Comparison of ENCODE assay signal across 10 cellular contexts in the genomic region with DNA sequence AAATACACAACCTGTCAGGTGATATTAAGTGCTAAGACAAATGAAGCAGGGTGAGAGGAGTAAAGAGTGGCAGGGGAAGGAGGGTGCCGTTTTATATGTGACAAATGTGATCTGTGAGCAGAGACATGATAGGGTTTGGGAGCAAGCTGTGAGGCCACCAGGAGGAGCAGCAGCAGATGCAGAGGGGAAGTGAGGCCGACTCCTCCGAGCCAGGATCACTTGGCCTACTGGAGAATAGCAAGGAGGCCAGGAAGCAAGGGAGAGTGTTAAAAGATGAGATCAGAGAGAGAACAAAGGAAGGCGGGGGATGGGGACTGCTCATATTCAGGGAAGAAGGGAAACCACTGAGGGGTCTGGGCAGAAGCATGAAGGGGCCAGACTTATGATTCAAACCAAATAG.
A peak's percentile ranks its signal among the peaks of the same experiment; 100 is the strongest.
DNase-seq lines count a peak whose midpoint lies in the region; ATAC-seq, FAIRE-seq and TF ChIP-seq lines count a peak whose summit lies in the region.
"Had no signal": no experiment of that assay in that cellular context is flagged by ENCODE, and none has a peak within 500 bp of the region (broad histone marks: within the 10 kb centered on the region; RNA-seq: fewer than 3 reads in every experiment).

No MANE protein-coding gene starts in this region.

- H3K9me3 Mint-ChIP-seq in type B pancreatic cell: no peaks in the 10 kb centered on the region
- H3K9me3 Mint-ChIP-seq: CD14-positive monocyte had no signal

- peaks cover 9% of the 10 kb centered on the region for H3K4me1 ChIP-seq in foreskin keratinocyte
- H3K4me1 ChIP-seq: tibial artery had no signal

- no peaks in the 10 kb centered on the region for H3K27me3 Mint-ChIP-seq in type B pancreatic cell

- peak overlapping the region; percentile 7 for H3K27ac Mint-ChIP-seq in type B pancreatic cell
- H3K27ac Mint-ChIP-seq: CD14-positive monocyte had no signal

- peak; percentile 37 for DNase-seq in NCI-H82 (lab: John Stamatoyannopoulos, UW)
- DNase-seq in NCI-H82 treated with DMSO at 0.1 percent for 48 hours (lab: John Stamatoyannopoulos, UW; ENCODE audit: unreplicated experiment): no peak
- DNase-seq in RCC 7860 (ENCODE audit: low spot score): peak; percentile 53
- peak in 1 of 2 donors; percentile 36 for DNase-seq in foreskin keratinocyte
- no peak for DNase-seq in type B pancreatic cell (ENCODE audit: extremely low spot score, unreplicated experiment)
- no peak for DNase-seq in NCI-H1105 (lab: John Stamatoyannopoulos, UW)
- DNase-seq in activated T-cell treated with anti-CD3 and anti-CD28 coated beads for 4 hours: no peak
- DNase-seq: tibial artery had no signal

- no peak overlapping the region for H3K27ac ChIP-seq in foreskin keratinocyte
- H3K27ac ChIP-seq: tibial artery had no signal

- ATAC-seq in foreskin keratinocyte (no peak), GM21447 (IDR thresholded peaks at IDR 0.05; ENCODE audit: unreplicated experiment) (no peak)

- no peaks in the 10 kb centered on the region for H3K27me3 ChIP-seq in foreskin keratinocyte
- H3K27me3 ChIP-seq: tibial artery had no signal

- FAIRE-seq in RCC 7860 (lab: Jason Lieb, UNC): no peak

- peaks cover 7% of the 10 kb centered on the region for H3K4me1 Mint-ChIP-seq in type B pancreatic cell (ENCODE audit: unreplicated experiment)
- H3K4me1 Mint-ChIP-seq: CD14-positive monocyte had no signal

- peak; percentile 58 for TF ChIP-seq CTCF in foreskin keratinocyte (conservative IDR thresholded peaks at IDR 0.05)
- peak; percentile 47 for TF ChIP-seq CTCF in type B pancreatic cell (conservative IDR thresholded peaks at IDR 0.05)

- no peak overlapping the region for H3K4me3 Mint-ChIP-seq in type B pancreatic cell
- H3K4me3 Mint-ChIP-seq: CD14-positive monocyte had no signal

- peaks cover 10% of the 10 kb centered on the region for H3K36me3 Mint-ChIP-seq in type B pancreatic cell

Comparison
In these comparisons a context has a peak if more than half of its experiments do, and no peak if none do; other contexts are left out.
1. DNase-seq: peak in NCI-H82 (single experiment) and RCC 7860 (single experiment); none in NCI-H82 treated with DMSO at 0.1 percent for 48 hours (single experiment), type B pancreatic cell (single experiment), NCI-H1105 (single experiment) and activated T-cell treated with anti-CD3 and anti-CD28 coated beads for 4 hours (single experiment).